Comparison of ENCODE assay signal across 8 cellular contexts in the genomic region with DNA sequence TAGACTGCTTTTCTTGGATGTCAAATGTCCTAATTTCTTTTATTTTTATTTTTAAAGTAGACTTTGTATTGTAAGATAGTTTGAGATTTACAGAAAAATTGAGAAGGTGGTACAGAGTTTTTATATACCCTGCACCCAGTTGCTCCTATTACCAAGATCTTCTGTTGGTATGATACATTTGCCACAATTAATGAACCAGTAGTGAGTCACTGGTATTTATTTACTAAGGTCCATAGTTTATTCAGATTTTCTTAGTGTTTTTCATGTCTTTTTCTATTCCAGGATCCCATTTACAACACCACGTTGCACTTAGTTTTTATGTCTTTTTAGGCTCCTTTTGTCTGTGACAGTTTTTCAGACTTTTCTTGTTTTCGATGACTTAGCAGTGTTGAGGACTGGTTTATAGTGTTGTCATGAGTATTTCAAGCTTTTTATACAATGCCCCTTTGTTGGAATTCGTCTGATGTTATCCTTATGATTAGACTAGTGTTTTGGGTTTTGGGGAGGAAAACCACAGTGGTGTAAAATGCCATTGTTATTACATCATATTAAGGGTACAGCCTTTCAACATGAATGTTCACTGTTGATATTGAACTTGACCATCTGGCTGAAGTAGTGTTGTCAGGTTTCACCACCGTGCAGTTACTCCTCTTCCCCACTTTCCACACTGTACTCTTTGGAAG. TPM values are rescaled to one million over a fixed set of nuclear protein-coding genes. Genes with fewer than 3 reads are reported as not detected.
DNase-seq lines count a peak whose midpoint lies in the region; ATAC-seq, FAIRE-seq and TF ChIP-seq lines count a peak whose summit lies in the region.

No MANE protein-coding gene starts in this region.

- no peak overlapping the region for H3K4me3 Mint-ChIP-seq in CD4-positive, alpha-beta memory T cell
- no peak overlapping the region for H3K4me3 Mint-ChIP-seq in memory B cell

- H2AFZ ChIP-seq in K562 (ENCODE audit: low read depth, low read length), result no peak overlapping the region

- H3K4me2 ChIP-seq in K562 (ENCODE audit: insufficient read depth, low read length), result no peak overlapping the region

- H3K27me3 Mint-ChIP-seq in CD4-positive, alpha-beta memory T cell, result no peaks in the 10 kb centered on the region
- H3K27me3 Mint-ChIP-seq in memory B cell, result no peaks in the 10 kb centered on the region

- H4K20me1 ChIP-seq in K562 (replicated peaks; ENCODE audit: control insufficient read depth, insufficient read depth, low read length), result no peaks in the 10 kb centered on the region

- BruUV-seq in K562 (replicated peaks; lab: Mats Ljungman, UMichigan), result no TSS peak

- H3K27ac ChIP-seq in CD4-positive, alpha-beta memory T cell (ENCODE audit: low read depth, low read length), result no peak overlapping the region
- no peak overlapping the region; the same call in 2 of the 3 replicates for H3K27ac ChIP-seq in K562 (ENCODE audit: extremely low read depth, low read depth, low read length)

- H3K36me3 ChIP-seq in CD4-positive, alpha-beta memory T cell (ENCODE audit: insufficient read depth, low read length), result peaks cover 38% of the 10 kb centered on the region
- H3K36me3 ChIP-seq in K562 (ENCODE audit: control insufficient read depth, insufficient read depth, low read length), result peaks cover 53% of the 10 kb centered on the region; the same call in 2 of the 3 replicates

- H3K27me3 ChIP-seq in CD4-positive, alpha-beta memory T cell (ENCODE audit: insufficient read depth, low read length), result no peaks in the 10 kb centered on the region
- no peaks in the 10 kb centered on the region for H3K27me3 ChIP-seq in K562 (ENCODE audit: control insufficient read depth in 2 of 2, insufficient read depth in 2 of 2, low read length in 2 of 2)

- no peak for FAIRE-seq in K562 (lab: Jason Lieb, UNC)

- peak overlapping the region in 6 of 7 donors; percentile 19 to 85 (median 44) for H3K27ac Mint-ChIP-seq in CD4-positive, alpha-beta memory T cell
- H3K27ac Mint-ChIP-seq in memory B cell, result peak overlapping the region; percentile 45

- TF ChIP-seq CTCF in K562 (IDR thresholded peaks at IDR 0.05 in 2 of 3, conservative IDR thresholded peaks at IDR 0.05 in 1 of 3; ENCODE audit: insufficient read depth in 2 of 3, low read depth in 1 of 3, low read length in 3 of 3), result no peak

- ATAC-seq in K562 (peak; percentile 57), memory B cell (ENCODE audit: low read depth) (no peak), HG03521 (IDR thresholded peaks at IDR 0.05; ENCODE audit: unreplicated experiment) (no peak)

- DNase-seq in CD4-positive, alpha-beta memory T cell, result no peak
- peak; percentile 94 for DNase-seq in M059J (ENCODE audit: low read depth)
- DNase-seq in K562 (ENCODE audit: extremely low read depth in 1 of 4, low spot score in 3 of 4), result no peak
- DNase-seq in memory B cell (ENCODE audit: low spot score in 2 of 2), result no peak
- DNase-seq in NCI-H510A (lab: John Stamatoyannopoulos, UW), result no peak
- no peak for DNase-seq in middle frontal gyrus (ENCODE audit: extremely low spot score, low spot score)
- DNase-seq in NCI-H187 (lab: John Stamatoyannopoulos, UW), result no peak

- H3K4me1 ChIP-seq in CD4-positive, alpha-beta memory T cell (ENCODE audit: insufficient read depth, low read length), result no peaks in the 10 kb centered on the region
- H3K4me1 ChIP-seq in K562 (replicated peaks in 1 of 2; ENCODE audit: control insufficient read depth in 2 of 2, insufficient read depth in 2 of 2, low read length in 2 of 2), result peaks cover 0 to 6% of the 10 kb centered on the region in 2 experiments; a peak in 2 of 5 replicates

- H3K9me1 ChIP-seq in K562 (ENCODE audit: control insufficient read depth, insufficient read depth, low read length), result no peaks in the 10 kb centered on the region

- in situ Hi-C loops in K562 (cut with MboI), result no loop called here

- peaks cover 56 to 68% of the 10 kb centered on the region in 2 donors for H3K36me3 Mint-ChIP-seq in CD4-positive, alpha-beta memory T cell
- peaks cover 29% of the 10 kb centered on the region for H3K36me3 Mint-ChIP-seq in memory B cell

- H3K4me1 Mint-ChIP-seq in CD4-positive, alpha-beta memory T cell, result peaks cover 3 to 11% (median 6%) of the 10 kb centered on the region in 4 donors
- peaks cover 2% of the 10 kb centered on the region for H3K4me1 Mint-ChIP-seq in memory B cell

- no peak for TF ChIP-seq EP300 in K562 (IDR thresholded peaks at IDR 0.05; ENCODE audit: low read length)

- POLR2A ChIA-PET in CD4-positive, alpha-beta memory T cell (lab: Charles Lee; ENCODE audit: partially characterized antibody), result no interaction called here
- POLR2A ChIA-PET in K562 (lab: Yijun Ruan, JAX), result interaction anchor here (1.1 kb wide), 1 partner anchor 10 kb away, joined by 3 read pairs; no protein-coding TSS in a partner anchor

- WGBS in K562 (ENCODE audit: insufficient coverage, low coverage, missing lambda C conversion rate), result 49% methylated on average over 4 of the region's 4 CpGs

- CTCF ChIA-PET in CD4-positive, alpha-beta memory T cell (lab: Charles Lee; ENCODE audit: partially characterized antibody), result interaction anchor here (1.8 kb wide), 1 partner anchor 10 kb away, joined by 4 read pairs; no protein-coding TSS in a partner anchor
- CTCF ChIA-PET in K562 (lab: Yijun Ruan, JAX; ENCODE audit: low intra/inter-chr PET ratio), result no interaction called here

- TF ChIP-seq RAD21 in K562 (CRISPR knock-in tag; conservative IDR thresholded peaks at IDR 0.05 in 1 of 2, IDR thresholded peaks at IDR 0.05 in 1 of 2), result no peak

- H3K79me2 ChIP-seq in K562 (ENCODE audit: control insufficient read depth, insufficient read depth, low read length), result no peaks in the 10 kb centered on the region

- intact Hi-C loops in CD4-positive, alpha-beta memory T cell (cut with micrococcal nuclease), result no loop called here
- intact Hi-C loops in K562 (cut with micrococcal nuclease), result no loop called here

- no peaks in the 10 kb centered on the region for H3K9me3 Mint-ChIP-seq in CD4-positive, alpha-beta memory T cell
- no peaks in the 10 kb centered on the region for H3K9me3 Mint-ChIP-seq in memory B cell

- no peak overlapping the region for H3K4me3 ChIP-seq in CD4-positive, alpha-beta memory T cell (ENCODE audit: low read length in 2 of 2)
- H3K4me3 ChIP-seq in K562, result no peak overlapping the region

- no peak overlapping the region for H3K9ac ChIP-seq in K562 (ENCODE audit: insufficient read depth in 1 of 2, low read depth in 2 of 2, low read length in 2 of 2)

- TF ChIP-seq POLR2A in K562 (conservative IDR thresholded peaks at IDR 0.05), result no peak

- no peaks in the 10 kb centered on the region for H3K9me3 ChIP-seq in CD4-positive, alpha-beta memory T cell (ENCODE audit: control insufficient read depth in 1 of 2, low read length in 2 of 2)
- H3K9me3 ChIP-seq in K562 (replicated peaks; ENCODE audit: control insufficient read depth, insufficient read depth, low read depth, low read length), result no peaks in the 10 kb centered on the region

TF ChIP-seq in K562, 482 proteins besides CTCF, POLR2A, EP300 and RAD21 (continues in another document):
- TF ChIP-seq PML (IDR thresholded peaks at IDR 0.05; ENCODE audit: low read length), result no peak
- no peak for TF ChIP-seq ZNF57 (CRISPR knock-in tag; IDR thresholded peaks at IDR 0.05)
- no peak for TF ChIP-seq YY1 (IDR thresholded peaks at IDR 0.05; ENCODE audit: borderline replicate concordance in 1 of 3, control insufficient read depth in 1 of 3, extremely low read depth in 1 of 3, insufficient read depth in 3 of 3, insufficient read length in 1 of 3, insufficient replicate concordance in 2 of 3, low read depth in 1 of 3, low read length in 2 of 3)
- no peak for TF ChIP-seq THRB (CRISPR knock-in tag; conservative IDR thresholded peaks at IDR 0.05)

RNA-seq across cellular contexts. Expression of gene COG3, which starts 35.9 kb away (rescaled TPM):
- 10 to 100 TPM; 51.1 to 59.8 TPM for total RNA-seq in CD4-positive, alpha-beta memory T cell
- 10 to 100 TPM; 28.8 to 29.5 TPM for polyA plus RNA-seq in CD4-positive, alpha-beta memory T cell
- total RNA-seq in M059J (2014; rRNA removed; shearing (Covaris generic)), result 9.6 and 16.3 TPM in 2 replicates
- total RNA-seq in K562 (2011; cell fraction: chromatin; rRNA removed; ENCODE audit: low replicate concordance), result 44.7 and 71.6 TPM in 2 replicates
- 40.5 and 43.9 TPM in 2 replicates for total RNA-seq in K562 (2011; cell fraction: nucleolus; rRNA removed)
- 40.6 and 42.3 TPM in 2 replicates for total RNA-seq in K562 (2011; cell fraction: nucleoplasm; rRNA removed)
- 22.9 and 36.6 TPM in 2 replicates for total RNA-seq in K562 (2014; rRNA removed)
- total RNA-seq in K562 (2014; rRNA removed; fragmentation: Illumina TruSeq; extraction: Trizol), result 12.9 and 14.2 TPM in 2 replicates
- 16.9 and 17.4 TPM in 2 replicates for total RNA-seq in K562 (2015; rRNA removed; fragmentation: Illumina TruSeq; extraction: Trizol)
- total RNA-seq in K562 (2021), result 12.5 and 14.5 TPM in 2 replicates
- polyA plus RNA-seq in K562 (2011; rRNA removed), result 18.7 and 19.0 TPM in 2 replicates
- polyA plus RNA-seq in K562 (2011; cell fraction: cytosol; rRNA removed), result 9.3 and 13.3 TPM in 2 replicates
- 32.8 and 34.6 TPM in 2 replicates for polyA plus RNA-seq in K562 (2011; cell fraction: nucleus; rRNA removed)
- 19.4 and 20.3 TPM in 2 replicates for polyA plus RNA-seq in K562 (2012)
- polyA plus RNA-seq in K562 (2014; fragmentation: Illumina TruSeq; extraction: Trizol), result 10.6 and 13.7 TPM in 2 replicates
- 1 to 10 TPM; 3.9 to 4.3 TPM for polyA plus RNA-seq in K562 (2014; fragmentation: Nextera tagmentation; extraction: Ambion mirVana)
- polyA plus RNA-seq in K562 (2014; rRNA removed), result 15.8 and 16.5 TPM in 2 replicates
- polyA minus RNA-seq in K562 (2011; rRNA and poly(A)+ RNA removed), result 25.6 and 34.4 TPM in 2 replicates
- polyA minus RNA-seq in K562 (2011; cell fraction: cytosol; rRNA and poly(A)+ RNA removed), result 6.0 and 10.2 TPM in 2 replicates
- polyA minus RNA-seq in K562 (2011; cell fraction: nucleus; rRNA and poly(A)+ RNA removed), result 40.4 and 61.9 TPM in 2 replicates
